31 cellular contexts compared by ENCODE assay signal in the genomic region with DNA sequence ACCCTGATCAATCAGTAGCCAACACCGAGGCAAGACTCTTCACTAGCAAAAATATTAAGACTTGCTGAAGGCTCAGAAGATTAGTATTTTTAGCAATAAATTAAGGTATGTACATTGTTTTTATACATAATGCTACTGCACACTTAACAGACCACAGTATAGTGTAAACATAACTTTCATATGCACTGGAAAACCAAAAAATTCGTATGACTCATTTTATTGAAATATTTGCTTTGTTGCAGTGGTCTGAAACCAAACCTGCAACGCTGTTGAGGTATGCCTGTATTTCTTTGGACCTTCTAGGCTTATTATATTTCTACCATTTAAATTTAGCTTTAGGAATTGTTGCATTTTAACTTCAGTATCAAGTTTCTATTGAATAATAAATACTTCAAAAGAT.
"Had no signal": no experiment of that assay in that cellular context is flagged by ENCODE, and none has a peak within 500 bp of the region (broad histone marks: within the 10 kb centered on the region; RNA-seq: fewer than 3 reads in every experiment).

No MANE protein-coding gene starts in this region.

- FAIRE-seq: colon had no signal

- H3K27ac ChIP-seq: adrenal gland, esophagus muscularis mucosa, foreskin keratinocyte, gastrocnemius medialis, heart right ventricle, hepatocyte had no signal

- H3K27me3 ChIP-seq: esophagus muscularis mucosa, foreskin keratinocyte, gastrocnemius medialis, hepatocyte had no signal

- H3K27ac Mint-ChIP-seq: activated CD4-positive, alpha-beta memory T cell treated with anti-CD3 and anti-CD28 coated beads, Interleukin-2, amount 10 ng/mL, durations not matched to agents 7 days and 5 days; activated CD4-positive, alpha-beta T cell treated with anti-CD3 and anti-CD28 coated beads, Interleukin-2, amount 10 ng/mL, durations not matched to agents 7 days and 5 days; activated naive CD4-positive, alpha-beta T cell treated with anti-CD3 and anti-CD28 coated beads, Interleukin-2, amount 50 U/mL, for 24 hours; activated naive CD8-positive, alpha-beta T cell treated with anti-CD3 and anti-CD28 coated beads for 36 hours; activated naive CD8-positive, alpha-beta T cell treated with anti-CD3 and anti-CD28 coated beads, Interleukin-2, amount 50 U/mL, for 24 hours; activated T-cell treated with anti-CD3 and anti-CD28 coated beads, Interleukin-2, amount 50 U/mL, for 24 hours; activated T-cell treated with anti-CD3 and anti-CD28 coated beads, Interleukin-2, amount 50 U/mL, for 72 hours; brain; effector memory CD8-positive, alpha-beta T cell had no signal

- H3K36me3 Mint-ChIP-seq: activated naive CD4-positive, alpha-beta T cell treated with anti-CD3 and anti-CD28 coated beads, Interleukin-2, amount 50 U/mL, for 24 hours; activated naive CD8-positive, alpha-beta T cell treated with anti-CD3 and anti-CD28 coated beads for 36 hours; brain had no signal

- H3K9me3 ChIP-seq: adrenal gland, esophagus muscularis mucosa, gastrocnemius medialis, heart right ventricle had no signal

- H3K9me3 Mint-ChIP-seq: activated CD4-positive, alpha-beta memory T cell treated with anti-CD3 and anti-CD28 coated beads, Interleukin-2, amount 10 ng/mL, durations not matched to agents 7 days and 5 days; activated CD4-positive, alpha-beta T cell treated with anti-CD3 and anti-CD28 coated beads, Interleukin-2, amount 10 ng/mL, durations not matched to agents 7 days and 5 days; activated naive CD4-positive, alpha-beta T cell treated with anti-CD3 and anti-CD28 coated beads, Interleukin-2, amount 50 U/mL, for 24 hours; activated naive CD8-positive, alpha-beta T cell treated with anti-CD3 and anti-CD28 coated beads for 36 hours; activated naive CD8-positive, alpha-beta T cell treated with anti-CD3 and anti-CD28 coated beads, Interleukin-2, amount 50 U/mL, for 24 hours; activated T-cell treated with anti-CD3 and anti-CD28 coated beads, Interleukin-2, amount 50 U/mL, for 24 hours; activated T-cell treated with anti-CD3 and anti-CD28 coated beads, Interleukin-2, amount 50 U/mL, for 72 hours; brain; effector memory CD8-positive, alpha-beta T cell had no signal

- H3K4me1 Mint-ChIP-seq: activated CD4-positive, alpha-beta memory T cell treated with anti-CD3 and anti-CD28 coated beads, Interleukin-2, amount 10 ng/mL, durations not matched to agents 7 days and 5 days; activated CD4-positive, alpha-beta T cell treated with anti-CD3 and anti-CD28 coated beads, Interleukin-2, amount 10 ng/mL, durations not matched to agents 7 days and 5 days; activated naive CD4-positive, alpha-beta T cell treated with anti-CD3 and anti-CD28 coated beads, Interleukin-2, amount 50 U/mL, for 24 hours; activated naive CD8-positive, alpha-beta T cell treated with anti-CD3 and anti-CD28 coated beads for 36 hours; activated naive CD8-positive, alpha-beta T cell treated with anti-CD3 and anti-CD28 coated beads, Interleukin-2, amount 50 U/mL, for 24 hours; brain had no signal

- H3K4me2 ChIP-seq: hepatocyte had no signal

- H3K27me3 Mint-ChIP-seq: activated naive CD4-positive, alpha-beta T cell treated with anti-CD3 and anti-CD28 coated beads, Interleukin-2, amount 50 U/mL, for 24 hours had no signal

- ATAC-seq: activated naive CD8-positive, alpha-beta T cell treated with anti-CD3 and anti-CD28 coated beads, Interleukin-2, amount 50 U/mL, for 24 hours; activated T-cell treated with anti-CD3 and anti-CD28 coated beads, Interleukin-2, amount 50 U/mL, for 72 hours; effector memory CD8-positive, alpha-beta T cell; foreskin keratinocyte; gastrocnemius medialis; heart right ventricle had no signal

- H3K79me2 ChIP-seq: hepatocyte had no signal

- H3K4me1 ChIP-seq: adrenal gland, esophagus muscularis mucosa, foreskin keratinocyte, gastrocnemius medialis, heart right ventricle had no signal

- H3K36me3 ChIP-seq: adrenal gland, esophagus muscularis mucosa, gastrocnemius medialis, heart right ventricle had no signal

- H3K4me3 Mint-ChIP-seq: activated CD4-positive, alpha-beta memory T cell treated with anti-CD3 and anti-CD28 coated beads, Interleukin-2, amount 10 ng/mL, durations not matched to agents 7 days and 5 days; activated CD4-positive, alpha-beta T cell treated with anti-CD3 and anti-CD28 coated beads, Interleukin-2, amount 10 ng/mL, durations not matched to agents 7 days and 5 days; activated naive CD4-positive, alpha-beta T cell treated with anti-CD3 and anti-CD28 coated beads, Interleukin-2, amount 50 U/mL, for 24 hours; activated naive CD8-positive, alpha-beta T cell treated with anti-CD3 and anti-CD28 coated beads for 36 hours; activated naive CD8-positive, alpha-beta T cell treated with anti-CD3 and anti-CD28 coated beads, Interleukin-2, amount 50 U/mL, for 24 hours; activated T-cell treated with anti-CD3 and anti-CD28 coated beads, Interleukin-2, amount 50 U/mL, for 24 hours; activated T-cell treated with anti-CD3 and anti-CD28 coated beads, Interleukin-2, amount 50 U/mL, for 72 hours; brain; effector memory CD8-positive, alpha-beta T cell had no signal

- H2AFZ ChIP-seq: hepatocyte had no signal

- DNase-seq: activated CD4-positive, alpha-beta memory T cell treated with anti-CD3 and anti-CD28 coated beads, Interleukin-2, amount 10 ng/mL, durations not matched to agents 7 days and 5 days; activated CD4-positive, alpha-beta T cell treated with anti-CD3 and anti-CD28 coated beads for 1 hour; activated CD4-positive, alpha-beta T cell treated with anti-CD3 and anti-CD28 coated beads for 4 hours; activated CD4-positive, alpha-beta T cell treated with anti-CD3 and anti-CD28 coated beads, Interleukin-2, amount 10 ng/mL, durations not matched to agents 7 days and 5 days; activated CD4-positive, alpha-beta T cell treated with anti-CD3 and anti-CD28 coated beads, Interleukin-2, amount 50 U/mL, for 4 hours; activated CD8-positive, alpha-beta memory T cell treated with anti-CD3 and anti-CD28 coated beads, Interleukin-2, amount 50 U/mL, for 48 hours; activated gamma-delta T cell; activated naive CD4-positive, alpha-beta T cell treated with Interleukin-2 at 50 U/mL for 16 hours; activated naive CD8-positive, alpha-beta T cell treated with anti-CD3 and anti-CD28 coated beads for 36 hours; activated naive CD8-positive, alpha-beta T cell treated with anti-CD3 and anti-CD28 coated beads, Interleukin-2, amount 50 U/mL, for 24 hours; activated T-cell treated with anti-CD3 and anti-CD28 coated beads for 4 hours; activated T-cell treated with anti-CD3 and anti-CD28 coated beads, Interleukin-2, amount 50 U/mL, for 24 hours; activated T-cell treated with anti-CD3 and anti-CD28 coated beads, Interleukin-2, amount 50 U/mL, for 72 hours; adrenal gland; amygdala; aorta; caudate nucleus; cortex of kidney; dermis blood vessel endothelial cell; effector CD4-positive, alpha-beta T cell; effector memory CD8-positive, alpha-beta T cell; erythroblast; foreskin keratinocyte; gastrocnemius medialis; heart right ventricle; T-helper 2 cell had no signal

- H3K4me3 ChIP-seq: adrenal gland, esophagus muscularis mucosa, gastrocnemius medialis, heart right ventricle, hepatocyte had no signal
